1 cellular context compared by ENCODE assay signal in genomic region chr7:48126037-48126436, GRCh38.
TF ChIP-seq lines count a peak whose summit lies in the region.

No MANE protein-coding gene starts in this region.

TF ChIP-seq in WTC11, 78 proteins besides CTCF, POLR2A, EP300 and RAD21:
- TF ChIP-seq TEAD1 (CRISPR knock-in tag; IDR thresholded peaks at IDR 0.05), result no peak
- TF ChIP-seq ZNF512 (CRISPR knock-in tag; IDR thresholded peaks at IDR 0.05; ENCODE audit: borderline replicate concordance), result peak; percentile 75; the same call in 1 of the 2 replicates
- no peak for TF ChIP-seq ZMAT4 (CRISPR knock-in tag; IDR thresholded peaks at IDR 0.05)
